In the genomic region with DNA sequence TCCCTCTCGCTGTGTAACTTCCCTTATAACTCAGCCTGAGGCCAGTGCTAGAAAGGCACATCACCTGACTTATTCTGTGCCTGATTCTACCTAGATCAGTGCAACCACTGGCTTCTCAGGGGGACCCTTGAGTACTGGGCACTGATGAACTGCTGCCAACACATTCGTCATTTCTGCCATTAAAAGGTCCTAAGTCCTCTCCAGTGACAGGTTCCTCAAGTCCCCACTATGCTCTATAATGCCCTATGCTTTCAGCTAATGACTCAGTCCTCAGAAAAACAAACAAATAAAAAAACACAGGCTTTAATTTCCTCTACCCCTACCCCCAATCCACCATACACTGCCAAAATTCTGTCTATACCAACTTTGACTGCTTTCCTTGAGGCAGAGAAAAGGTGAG, we compare ENCODE assay signal across 4 cellular contexts. TPM values are rescaled to one million over a fixed set of nuclear protein-coding genes. Genes with fewer than 3 reads are reported as not detected.
"Had no signal": no experiment of that assay in that cellular context is flagged by ENCODE, and none has a peak within 500 bp of the region (broad histone marks: within the 10 kb centered on the region; RNA-seq: fewer than 3 reads in every experiment).

No MANE protein-coding gene starts in this region.

RNA-seq across cellular contexts. Expression of gene CLEC18C, which starts 49.6 kb away (rescaled TPM):
- total RNA-seq: glomerular endothelial cell, mesenteric fat pad, sigmoid colon, subcutaneous adipose tissue had no signal
